ENCODE assay signal across 18 cellular contexts in genomic region chr17:742147-742793, GRCh38.
"Had no signal": no experiment of that assay in that cellular context is flagged by ENCODE, and none has a peak within 500 bp of the region (broad histone marks: within the 10 kb centered on the region; RNA-seq: fewer than 3 reads in every experiment).

No MANE protein-coding gene starts in this region.

- H3K27ac ChIP-seq: esophagus squamous epithelium, testis, upper lobe of right lung had no signal

- H3K27me3 Mint-ChIP-seq: activated CD4-positive, alpha-beta memory T cell treated with anti-CD3 and anti-CD28 coated beads for 36 hours had no signal

- H3K4me1 ChIP-seq: testis, upper lobe of right lung had no signal

- DNase-seq: activated CD4-positive, alpha-beta memory T cell treated with anti-CD3 and anti-CD28 coated beads for 36 hours; activated effector memory CD4-positive, alpha-beta T cell treated with anti-CD3 and anti-CD28 coated beads, Interleukin-2, amount 50 U/mL, for 16 hours; activated T-cell treated with anti-CD3 and anti-CD28 coated beads, Interleukin-2, amount 50 U/mL, for 4 hours; amygdala; esophagus squamous epithelium; foreskin fibroblast; glutamatergic neuron; immature natural killer cell; mucosa of descending colon; natural killer cell; stimulated activated CD4-positive, alpha-beta T cell treated with anti-CD3 and anti-CD28 coated beads, Interleukin-2, amount 100 ng/mL, for 48 hours; stimulated activated naive CD8-positive, alpha-beta T cell treated with anti-CD3 and anti-CD28 coated beads, Interleukin-15, Interleukin-2, amounts not matched to agents 100 U/mL and 50 U/mL, for 24 hours; testis; upper lobe of right lung had no signal

- FAIRE-seq: endometrium had no signal

- H3K36me3 Mint-ChIP-seq: natural killer cell had no signal

- ATAC-seq: activated naive CD4-positive, alpha-beta T cell treated with anti-CD3 and anti-CD28 coated beads, Interleukin-2, amount 50 U/mL, for 72 hours; activated T-cell treated with anti-CD3 and anti-CD28 coated beads, Interleukin-2, amount 50 U/mL, for 4 hours; mucosa of descending colon; natural killer cell; stimulated activated naive CD8-positive, alpha-beta T cell treated with anti-CD3 and anti-CD28 coated beads, Interleukin-15, Interleukin-2, amounts not matched to agents 100 U/mL and 50 U/mL, for 24 hours; upper lobe of right lung had no signal

- H3K9me3 Mint-ChIP-seq: activated CD4-positive, alpha-beta memory T cell treated with anti-CD3 and anti-CD28 coated beads for 36 hours; activated naive CD4-positive, alpha-beta T cell treated with anti-CD3 and anti-CD28 coated beads, Interleukin-2, amount 50 U/mL, for 72 hours; activated T-cell treated with anti-CD3 and anti-CD28 coated beads, Interleukin-2, amount 50 U/mL, for 4 hours; brain; immature natural killer cell; natural killer cell had no signal

- H3K9me3 ChIP-seq: esophagus squamous epithelium, mucosa of descending colon, testis, upper lobe of right lung had no signal

- H3K4me3 ChIP-seq: esophagus squamous epithelium, lung, mucosa of descending colon, testis, upper lobe of right lung had no signal

- H3K27ac Mint-ChIP-seq: activated CD4-positive, alpha-beta memory T cell treated with anti-CD3 and anti-CD28 coated beads for 36 hours; activated naive CD4-positive, alpha-beta T cell treated with anti-CD3 and anti-CD28 coated beads, Interleukin-2, amount 50 U/mL, for 72 hours; natural killer cell had no signal

- H3K27me3 ChIP-seq: esophagus squamous epithelium, testis, upper lobe of right lung had no signal

- H3K4me3 Mint-ChIP-seq: activated CD4-positive, alpha-beta memory T cell treated with anti-CD3 and anti-CD28 coated beads for 36 hours; activated T-cell treated with anti-CD3 and anti-CD28 coated beads, Interleukin-2, amount 50 U/mL, for 4 hours; brain; immature natural killer cell; natural killer cell had no signal

- H3K4me1 Mint-ChIP-seq: immature natural killer cell had no signal
